Comparison of ENCODE assay signal across 31 cellular contexts in the genomic region with DNA sequence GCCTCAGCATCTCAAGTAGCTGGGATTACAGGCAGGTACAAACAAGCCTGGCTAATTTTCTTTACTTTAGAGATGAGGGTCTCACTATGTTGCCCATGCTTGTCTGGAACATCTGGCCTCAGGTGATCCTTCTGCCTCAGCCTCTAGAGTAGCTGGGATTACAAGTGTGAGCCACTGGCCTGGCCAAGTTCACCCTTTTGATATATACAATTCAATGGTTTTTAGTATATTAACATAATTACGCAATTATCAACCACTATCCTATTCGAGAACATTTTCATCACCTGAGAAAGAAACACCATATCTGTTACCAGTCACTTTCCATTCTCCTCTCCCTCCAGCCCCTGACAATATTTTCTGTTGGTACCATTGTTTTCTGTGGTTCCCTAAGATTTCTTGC. TPM values are rescaled to one million over a fixed set of nuclear protein-coding genes. Genes with fewer than 3 reads are reported as not detected.
"Had no signal": no experiment of that assay in that cellular context is flagged by ENCODE, and none has a peak within 500 bp of the region (broad histone marks: within the 10 kb centered on the region; RNA-seq: fewer than 3 reads in every experiment).

No MANE protein-coding gene starts in this region.

- H3K36me3 ChIP-seq: adrenal gland, esophagus muscularis mucosa, gastroesophageal sphincter had no signal

- H3K9me3 ChIP-seq: adrenal gland, body of pancreas, esophagus muscularis mucosa, gastroesophageal sphincter, heart right ventricle had no signal

- ATAC-seq: activated CD4-positive, alpha-beta T cell treated with anti-CD3 and anti-CD28 coated beads for 36 hours; activated CD8-positive, alpha-beta memory T cell treated with anti-CD3 and anti-CD28 coated beads, Interleukin-2, amount 10 ng/mL, durations not matched to agents 7 days and 5 days; activated CD8-positive, alpha-beta T cell treated with anti-CD3 and anti-CD28 coated beads, Interleukin-2, amount 10 ng/mL, durations not matched to agents 7 days and 5 days; activated naive CD8-positive, alpha-beta T cell treated with anti-CD3 and anti-CD28 coated beads, Interleukin-2, amount 50 U/mL, for 24 hours; body of pancreas; effector memory CD8-positive, alpha-beta T cell; gastroesophageal sphincter; heart right ventricle had no signal

- DNase-seq: activated CD4-positive, alpha-beta memory T cell treated with anti-CD3 and anti-CD28 coated beads for 36 hours; activated CD4-positive, alpha-beta T cell treated with anti-CD3 and anti-CD28 coated beads for 36 hours; activated CD4-positive, alpha-beta T cell treated with anti-CD3 and anti-CD28 coated beads, Interleukin-2, amount 10 ng/mL, durations not matched to agents 24 days and 14 days; activated CD4-positive, CD25-positive, alpha-beta regulatory T cell; activated CD4-positive, CD25-positive, alpha-beta regulatory T cell treated with anti-CD3 and anti-CD28 coated beads, Interleukin-2, amount 50 U/mL, for 72 hours; activated CD8-positive, alpha-beta memory T cell treated with anti-CD3 and anti-CD28 coated beads, Interleukin-2, amount 10 ng/mL, durations not matched to agents 7 days and 5 days; activated CD8-positive, alpha-beta memory T cell treated with anti-CD3 and anti-CD28 coated beads, Interleukin-2, amount 50 U/mL, for 4 hours; activated CD8-positive, alpha-beta T cell treated with anti-CD3 and anti-CD28 coated beads, Interleukin-2, amount 10 ng/mL, durations not matched to agents 7 days and 5 days; activated effector memory CD4-positive, alpha-beta T cell treated with anti-CD3 and anti-CD28 coated beads, Interleukin-2, amount 50 U/mL, for 16 hours; activated naive CD4-positive, alpha-beta T cell treated with anti-CD3 and anti-CD28 coated beads for 36 hours; activated naive CD8-positive, alpha-beta T cell treated with anti-CD3 and anti-CD28 coated beads for 36 hours; activated naive CD8-positive, alpha-beta T cell treated with anti-CD3 and anti-CD28 coated beads, Interleukin-2, amount 50 U/mL, for 24 hours; activated T-cell treated with anti-CD3 and anti-CD28 coated beads, Interleukin-2, amount 50 U/mL, for 1 hour; activated T-cell treated with anti-CD3 and anti-CD28 coated beads, Interleukin-2, amount 50 U/mL, for 48 hours; adrenal gland; amygdala; aorta; body of pancreas; caudate nucleus; cortex of kidney; dermis blood vessel endothelial cell; effector CD4-positive, alpha-beta T cell; effector memory CD8-positive, alpha-beta T cell; erythroblast; foreskin melanocyte; heart right ventricle; T-helper 2 cell had no signal

- FAIRE-seq: colon had no signal

- H3K27ac ChIP-seq: adrenal gland, body of pancreas, esophagus muscularis mucosa, gastroesophageal sphincter, heart right ventricle had no signal

- H3K4me3 ChIP-seq: adrenal gland, body of pancreas, esophagus muscularis mucosa, gastroesophageal sphincter, heart right ventricle had no signal

- H3K27me3 ChIP-seq: adrenal gland, body of pancreas, esophagus muscularis mucosa, gastroesophageal sphincter had no signal

RNA-seq across cellular contexts. Expression of a gene that starts 57.6 kb away (rescaled TPM):
- total RNA-seq: activated CD4-positive, alpha-beta T cell treated with anti-CD3 and anti-CD28 coated beads, Interleukin-2, amount 10 ng/mL, durations not matched to agents 24 days and 14 days; activated naive CD4-positive, alpha-beta T cell treated with anti-CD3 and anti-CD28 coated beads for 36 hours; dermis blood vessel endothelial cell; glomerular endothelial cell had no signal
- polyA plus RNA-seq: aorta had no signal
